Comparison of ENCODE assay signal across 34 cellular contexts in the genomic region with DNA sequence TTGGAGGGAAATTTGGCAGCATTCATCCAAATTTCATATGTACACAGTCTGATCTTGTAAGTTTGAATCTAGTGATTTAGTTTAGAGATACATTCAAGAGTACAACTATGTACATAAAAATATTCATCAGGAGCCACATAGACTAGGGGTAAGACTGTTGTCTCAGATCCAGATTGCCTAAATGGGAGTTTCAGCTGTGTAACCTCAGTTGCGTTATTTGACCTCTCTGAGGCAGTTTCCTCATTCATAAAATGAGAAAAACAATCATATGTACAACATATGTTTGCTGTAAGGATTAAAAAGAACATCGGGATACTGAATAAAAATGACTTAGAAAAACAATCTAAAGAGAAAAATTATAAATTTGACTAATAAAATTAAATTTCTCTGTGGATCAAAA.
"Had no signal": no experiment of that assay in that cellular context is flagged by ENCODE, and none has a peak within 500 bp of the region (broad histone marks: within the 10 kb centered on the region; RNA-seq: fewer than 3 reads in every experiment).

No MANE protein-coding gene starts in this region.

- H3K27me3 ChIP-seq: MG63 had no signal

- DNase-seq: Karpas-422, Kasumi-1, MG63, MM.1S, MV-4-11, NCI-H1048, NCI-H1092, NCI-H1092 treated with DMSO at 0.1 percent for 48 hours, NCI-H1105, NCI-H1105 treated with DMSO at 0.1 percent for 48 hours, NCI-H1417, NCI-H1417 treated with DMSO at 0.1 percent for 48 hours, NCI-H1436, NCI-H1436 treated with DMSO at 0.1 percent for 48 hours, NCI-H146, NCI-H1694, NCI-H1694 treated with DMSO at 0.1 percent for 48 hours, NCI-H187, NCI-H187 treated with DMSO at 0.1 percent for 48 hours, NCI-H1930, NCI-H2029, NCI-H2029 treated with DMSO at 0.1 percent for 48 hours, NCI-H2081, NCI-H2081 treated with DMSO at 0.1 percent for 48 hours, NCI-H2107, NCI-H2171, NCI-H2171 treated with DMSO at 0.1 percent for 48 hours, NCI-H2227 treated with DMSO at 0.1 percent for 48 hours, NCI-H226, NCI-H345, NCI-H446, NCI-H446 treated with DMSO at 0.1 percent for 48 hours, NCI-H510A, NCI-H510A treated with DMSO at 0.1 percent for 48 hours had no signal

- H3K36me3 ChIP-seq: MG63 had no signal

- H3K9me3 ChIP-seq: MG63 had no signal

- H3K4me3 ChIP-seq: MG63 had no signal
